7 cellular contexts compared by ENCODE assay signal in genomic region chr6:75029333-75029732, GRCh38.
"Had no signal": no experiment of that assay in that cellular context is flagged by ENCODE, and none has a peak within 500 bp of the region (broad histone marks: within the 10 kb centered on the region; RNA-seq: fewer than 3 reads in every experiment).

No MANE protein-coding gene starts in this region.

- ATAC-seq: K562 had no signal

- H2AFZ ChIP-seq: GM23248 had no signal

- DNase-seq: GM23248, GOT3, H7, HCEC 1CT, KG1 had no signal

- H3K9ac ChIP-seq: GM23248 had no signal

- H3K27ac ChIP-seq: GM23248 had no signal

- FAIRE-seq: HTR-8/SVneo, K562 had no signal

- H3K4me3 ChIP-seq: GM23248, K562 had no signal
